ENCODE assay signal across 1 cellular context in genomic region chr17:75127936-75128335, GRCh38.
TF ChIP-seq lines count a peak whose summit lies in the region.
"Not testable (repeated sequence)": the region's sequence is repeated elsewhere in the genome, so short reads cannot be mapped to it uniquely, and the experiment has no call there.

No MANE protein-coding gene starts in this region.

TF ChIP-seq in K562, 482 proteins besides CTCF, POLR2A, EP300 and RAD21:
- peak; percentile 53; the same call in 1 of the 2 replicates for TF ChIP-seq CEBPB (tag; IDR thresholded peaks at IDR 0.05)
- TF ChIP-seq CEBPG (CRISPR knock-in tag; IDR thresholded peaks at IDR 0.05); ATF3 (CRISPR knock-in tag; conservative IDR thresholded peaks at IDR 0.05): not testable (repeated sequence)
- TF ChIP-seq CEBPG (tag; conservative IDR thresholded peaks at IDR 0.05 in 1 of 2, IDR thresholded peaks at IDR 0.05 in 1 of 2), result 0 out of 4 replicates have a peak, but pooled peaks have one; percentile 20 to 28
- TF ChIP-seq ATF3 (IDR thresholded peaks at IDR 0.05), result peak; percentile 59
TF ChIP-seq in K562: peak in this region for 3; not testable (repeated sequence) for 479.
